Comparison of ENCODE assay signal across 20 cellular contexts in the genomic region with DNA sequence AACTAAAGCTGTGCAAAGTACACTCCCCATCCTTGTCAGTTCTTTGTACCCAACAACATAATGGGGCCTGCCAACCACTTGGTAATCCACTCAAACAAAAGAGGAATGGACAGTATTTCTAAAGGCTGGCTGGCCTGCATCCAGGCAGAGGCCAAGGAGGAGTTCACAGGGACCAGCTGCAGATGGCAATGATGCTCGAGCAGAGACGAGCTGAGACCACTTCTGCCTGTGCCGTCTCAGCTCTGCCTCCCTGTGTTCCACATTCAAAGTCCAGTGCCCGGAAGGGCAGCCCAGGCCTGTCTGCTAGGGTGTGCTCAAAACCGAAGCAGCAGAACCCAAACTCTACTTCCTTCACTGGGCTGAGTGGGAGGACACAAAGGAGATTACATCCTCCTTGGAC. TPM values are rescaled to one million over a fixed set of nuclear protein-coding genes. Genes with fewer than 3 reads are reported as not detected.
DNase-seq lines count a peak whose midpoint lies in the region; ATAC-seq lines count a peak whose summit lies in the region.
"Had no signal": no experiment of that assay in that cellular context is flagged by ENCODE, and none has a peak within 500 bp of the region (broad histone marks: within the 10 kb centered on the region; RNA-seq: fewer than 3 reads in every experiment).

No MANE protein-coding gene starts in this region.

- ATAC-seq in HG02798 (IDR thresholded peaks at IDR 0.05; ENCODE audit: poor library complexity, unreplicated experiment), result no peak
- ATAC-seq in activated naive CD4-positive, alpha-beta T cell treated with anti-CD3 and anti-CD28 coated beads, Interleukin-2, amount 50 U/mL, for 72 hours, result no peak
- ATAC-seq: activated T-helper 17 cell treated with anti-CD3 and anti-CD28 coated beads, Interleukin-2, amount 50 U/mL, for 72 hours; stimulated activated naive CD8-positive, alpha-beta T cell treated with anti-CD3 and anti-CD28 coated beads, Interleukin-15, Interleukin-2, amounts not matched to agents 100 U/mL and 50 U/mL, for 24 hours had no signal

- H3K27ac Mint-ChIP-seq in activated naive CD4-positive, alpha-beta T cell treated with anti-CD3 and anti-CD28 coated beads, Interleukin-2, amount 50 U/mL, for 72 hours, result peak overlapping the region in 1 of 2 donors; percentile 46
- H3K27ac Mint-ChIP-seq: activated T-helper 17 cell treated with anti-CD3 and anti-CD28 coated beads, Interleukin-2, amount 50 U/mL, for 72 hours; CD14-positive monocyte had no signal

- H3K27ac ChIP-seq in substantia nigra (ENCODE audit: low read depth, low read length, poor library complexity, severe bottlenecking), result no peak overlapping the region
- H3K27ac ChIP-seq: ovary had no signal

- H3K9me3 Mint-ChIP-seq in activated naive CD4-positive, alpha-beta T cell treated with anti-CD3 and anti-CD28 coated beads, Interleukin-2, amount 50 U/mL, for 72 hours, result peaks cover 0 to 5% of the 10 kb centered on the region in 2 donors
- H3K9me3 Mint-ChIP-seq: activated T-helper 17 cell treated with anti-CD3 and anti-CD28 coated beads, Interleukin-2, amount 50 U/mL, for 72 hours had no signal

- DNase-seq in activated CD4-positive, CD25-positive, alpha-beta regulatory T cell treated with anti-CD3 and anti-CD28 coated beads, Interleukin-2, amount 50 U/mL, for 72 hours, result peak; percentile 7
- no peak for DNase-seq in activated CD4-positive, CD25-positive, alpha-beta regulatory T cell (lab: John Stamatoyannopoulos, UW)
- DNase-seq in anterior cingulate cortex (lab: John Stamatoyannopoulos, UW) (peak in 37 of 58 donors; percentile 5 to 68 (median 39)), medulla oblongata (ENCODE audit: extremely low spot score) (peak; percentile 78), substantia nigra (lab: John Stamatoyannopoulos, UW) (peak in 40 of 49 donors; percentile 3 to 65 (median 40)), epidermal melanocyte (ENCODE audit: insufficient read length, low spot score) (no peak)
- no peak for DNase-seq in activated naive CD4-positive, alpha-beta T cell treated with anti-CD3 and anti-CD28 coated beads, Interleukin-2, amount 50 U/mL, for 72 hours (ENCODE audit: low spot score in 2 of 2)
- DNase-seq: activated CD4-positive, alpha-beta T cell treated with anti-CD3 and anti-CD28 coated beads, Interleukin-2, amount 50 U/mL, for 48 hours; amniotic stem cell; mucosa of descending colon; NCI-H2029; ovary; SK-N-SH; stimulated activated CD4-positive, alpha-beta T cell treated with anti-CD3 and anti-CD28 coated beads, Interleukin-12 subunit alpha, Interleukin-12 subunit beta, amount 100 ng/mL, for 4 hours; stimulated activated naive CD8-positive, alpha-beta T cell treated with anti-CD3 and anti-CD28 coated beads, Interleukin-15, Interleukin-2, amounts not matched to agents 100 U/mL and 50 U/mL, for 24 hours had no signal

- H3K36me3 Mint-ChIP-seq in activated naive CD4-positive, alpha-beta T cell treated with anti-CD3 and anti-CD28 coated beads, Interleukin-2, amount 50 U/mL, for 72 hours, result peaks cover 67 to 77% of the 10 kb centered on the region in 2 donors

RNA-seq across cellular contexts. Expression of a gene that starts 14.3 kb away (rescaled TPM):
- total RNA-seq in activated naive CD4-positive, alpha-beta T cell treated with anti-CD3 and anti-CD28 coated beads, Interleukin-2, amount 50 U/mL, for 72 hours, result 1 to 10 TPM; 1.0 to 1.8 TPM
- total RNA-seq: kidney epithelial cell, MCF 10A had no signal

RNA-seq across cellular contexts. Expression of a gene that starts 38.0 kb away (rescaled TPM):
- 10 to 100 TPM in 1 of 2 donors, 1 to 10 TPM in 1; 4.4 to 18.1 TPM for total RNA-seq in activated naive CD4-positive, alpha-beta T cell treated with anti-CD3 and anti-CD28 coated beads, Interleukin-2, amount 50 U/mL, for 72 hours

Comparison
In these comparisons a context has a peak if more than half of its experiments do, and no peak if none do; other contexts are left out.
1. DNase-seq: peak in activated CD4-positive, CD25-positive, alpha-beta regulatory T cell treated with anti-CD3 and anti-CD28 coated beads, Interleukin-2, amount 50 U/mL, for 72 hours (single experiment), anterior cingulate cortex (37 of 58), medulla oblongata (single experiment) and substantia nigra (40 of 49); none in activated CD4-positive, CD25-positive, alpha-beta regulatory T cell (0 of 4), epidermal melanocyte (single experiment) and activated naive CD4-positive, alpha-beta T cell treated with anti-CD3 and anti-CD28 coated beads, Interleukin-2, amount 50 U/mL, for 72 hours (0 of 2).